In the genomic region with DNA sequence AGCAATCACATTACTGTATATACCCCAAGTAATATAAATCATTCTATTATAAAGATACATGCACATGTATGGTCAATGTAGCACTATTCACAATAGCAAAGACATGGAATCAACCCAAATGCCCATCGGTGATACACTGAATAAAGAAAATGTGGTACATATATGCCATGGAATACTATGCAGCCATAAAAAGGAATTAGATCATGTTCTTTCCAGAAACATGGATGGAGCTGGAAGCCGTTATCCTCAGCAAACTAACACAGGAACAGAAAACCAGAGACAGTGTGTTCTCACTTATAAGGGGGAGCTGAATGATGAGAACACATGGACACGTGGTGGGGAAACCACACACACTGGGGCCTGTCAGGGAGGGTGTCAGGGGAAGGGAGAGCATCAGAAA, we compare ENCODE assay signal across 4 cellular contexts.
DNase-seq lines count a peak whose midpoint lies in the region; ATAC-seq, FAIRE-seq and TF ChIP-seq lines count a peak whose summit lies in the region.
"Not testable (repeated sequence)": the region's sequence is repeated elsewhere in the genome, so short reads cannot be mapped to it uniquely, and the experiment has no call there.

No MANE protein-coding gene starts in this region.

- ATAC-seq in SK-N-SH treated with all-trans-retinoic acid at 6 μM for 48 hours, K562: not testable (repeated sequence)

- not testable (repeated sequence) for H3K79me2 ChIP-seq in Karpas-422 (ENCODE audit: low read length); K562 (ENCODE audit: control insufficient read depth, insufficient read depth, low read length)

- not testable (repeated sequence) for H3K9me3 ChIP-seq in Karpas-422 (ENCODE audit: low read length); K562 (replicated peaks; ENCODE audit: control insufficient read depth, insufficient read depth, low read depth, low read length)

- H2AFZ ChIP-seq in Karpas-422 (ENCODE audit: low read length); K562 (ENCODE audit: low read depth, low read length): not testable (repeated sequence)

- 6% methylated on average over 3 of the region's 3 CpGs for WGBS in K562 (ENCODE audit: insufficient coverage, low coverage, missing lambda C conversion rate)

- H3K36me3 Mint-ChIP-seq in progenitor cell of endocrine pancreas (ENCODE audit: insufficient read depth), result not testable (repeated sequence)

- TF ChIP-seq EP300 in K562 (IDR thresholded peaks at IDR 0.05; ENCODE audit: low read length), result not testable (repeated sequence)

- H3K4me1 ChIP-seq in Karpas-422 (ENCODE audit: low read length); K562 (replicated peaks in 1 of 2; ENCODE audit: control insufficient read depth in 2 of 2, insufficient read depth in 2 of 2, low read length in 2 of 2): not testable (repeated sequence)

- not testable (repeated sequence) for H3K4me3 Mint-ChIP-seq in progenitor cell of endocrine pancreas (ENCODE audit: low read depth)

- H3K9me1 ChIP-seq in K562 (ENCODE audit: control insufficient read depth, insufficient read depth, low read length), result not testable (repeated sequence)

- TF ChIP-seq RAD21 in K562 (CRISPR knock-in tag; conservative IDR thresholded peaks at IDR 0.05 in 1 of 2, IDR thresholded peaks at IDR 0.05 in 1 of 2), result not testable (repeated sequence)

- peak; percentile 19 for DNase-seq in Karpas-422
- DNase-seq in K562 (ENCODE audit: extremely low read depth in 1 of 4, low spot score in 3 of 4); progenitor cell of endocrine pancreas (ENCODE audit: low spot score, unreplicated experiment): not testable (repeated sequence)

- H3K9me3 Mint-ChIP-seq in progenitor cell of endocrine pancreas (ENCODE audit: low read depth), result not testable (repeated sequence)

- H3K27ac Mint-ChIP-seq in progenitor cell of endocrine pancreas, result peak overlapping the region; percentile 59

- FAIRE-seq in K562 (lab: Jason Lieb, UNC), result not testable (repeated sequence)

- H3K4me2 ChIP-seq in Karpas-422 (ENCODE audit: low read depth, low read length, poor library complexity, severe bottlenecking); K562 (ENCODE audit: insufficient read depth, low read length): not testable (repeated sequence)

- not testable (repeated sequence) for H3K27me3 ChIP-seq in Karpas-422 (ENCODE audit: low read length); K562 (ENCODE audit: control insufficient read depth in 2 of 2, insufficient read depth in 2 of 2, low read length in 2 of 2)

- not testable (repeated sequence) for H3K4me3 ChIP-seq in Karpas-422 (ENCODE audit: low read length); K562

- CTCF ChIA-PET in K562 (lab: Yijun Ruan, JAX; ENCODE audit: low intra/inter-chr PET ratio), result not testable (repeated sequence)

- TF ChIP-seq CTCF in K562 (IDR thresholded peaks at IDR 0.05 in 2 of 3, conservative IDR thresholded peaks at IDR 0.05 in 1 of 3; ENCODE audit: insufficient read depth in 2 of 3, low read depth in 1 of 3, low read length in 3 of 3); progenitor cell of endocrine pancreas (IDR thresholded peaks at IDR 0.05; ENCODE audit: unreplicated experiment): not testable (repeated sequence)

- not testable (repeated sequence) for H3K36me3 ChIP-seq in Karpas-422 (ENCODE audit: insufficient read depth, low read length); K562 (ENCODE audit: control insufficient read depth, insufficient read depth, low read length)

- in situ Hi-C loops in K562 (cut with MboI), result not testable (repeated sequence)

- POLR2A ChIA-PET in K562 (lab: Yijun Ruan, JAX), result interaction anchor here (0.6 to 1.3 kb wide), 3 partner anchors 10 to 667 kb away, joined by 3 to 6 read pairs (median 3); no protein-coding TSS in a partner anchor

- intact Hi-C loops in K562 (cut with micrococcal nuclease), result not testable (repeated sequence)

- H3K9me2 ChIP-seq in Karpas-422 (replicated peaks; ENCODE audit: insufficient read depth, low read length), result not testable (repeated sequence)

- BruUV-seq in K562 (replicated peaks; lab: Mats Ljungman, UMichigan), result not testable (repeated sequence)

- not testable (repeated sequence) for H3K27ac ChIP-seq in Karpas-422 (ENCODE audit: low read length); K562 (ENCODE audit: extremely low read depth, low read depth, low read length)

- H4K20me1 ChIP-seq in Karpas-422 (ENCODE audit: insufficient read depth, low read depth, low read length); K562 (replicated peaks; ENCODE audit: control insufficient read depth, insufficient read depth, low read length): not testable (repeated sequence)

- TF ChIP-seq POLR2A in K562 (conservative IDR thresholded peaks at IDR 0.05), result not testable (repeated sequence)

- not testable (repeated sequence) for H3K4me1 Mint-ChIP-seq in progenitor cell of endocrine pancreas (ENCODE audit: low read depth)

- not testable (repeated sequence) for H3K9ac ChIP-seq in Karpas-422 (ENCODE audit: low read length); K562 (ENCODE audit: insufficient read depth in 1 of 2, low read depth in 2 of 2, low read length in 2 of 2)

- not testable (repeated sequence) for H3K27me3 Mint-ChIP-seq in progenitor cell of endocrine pancreas

TF ChIP-seq in SK-N-SH treated with all-trans-retinoic acid at 6 μM for 48 hours, 23 proteins besides CTCF, POLR2A, EP300 and RAD21:
- TF ChIP-seq ZNF8 (CRISPR knock-in tag; IDR thresholded peaks at IDR 0.05), result peak; percentile 80

TF ChIP-seq in K562, 482 proteins besides CTCF, POLR2A, EP300 and RAD21:
- peak; percentile 67 for TF ChIP-seq ZNF146 (CRISPR knock-in tag; IDR thresholded peaks at IDR 0.05; ENCODE audit: unreplicated experiment)
